28 cellular contexts compared by ENCODE assay signal in the genomic region with DNA sequence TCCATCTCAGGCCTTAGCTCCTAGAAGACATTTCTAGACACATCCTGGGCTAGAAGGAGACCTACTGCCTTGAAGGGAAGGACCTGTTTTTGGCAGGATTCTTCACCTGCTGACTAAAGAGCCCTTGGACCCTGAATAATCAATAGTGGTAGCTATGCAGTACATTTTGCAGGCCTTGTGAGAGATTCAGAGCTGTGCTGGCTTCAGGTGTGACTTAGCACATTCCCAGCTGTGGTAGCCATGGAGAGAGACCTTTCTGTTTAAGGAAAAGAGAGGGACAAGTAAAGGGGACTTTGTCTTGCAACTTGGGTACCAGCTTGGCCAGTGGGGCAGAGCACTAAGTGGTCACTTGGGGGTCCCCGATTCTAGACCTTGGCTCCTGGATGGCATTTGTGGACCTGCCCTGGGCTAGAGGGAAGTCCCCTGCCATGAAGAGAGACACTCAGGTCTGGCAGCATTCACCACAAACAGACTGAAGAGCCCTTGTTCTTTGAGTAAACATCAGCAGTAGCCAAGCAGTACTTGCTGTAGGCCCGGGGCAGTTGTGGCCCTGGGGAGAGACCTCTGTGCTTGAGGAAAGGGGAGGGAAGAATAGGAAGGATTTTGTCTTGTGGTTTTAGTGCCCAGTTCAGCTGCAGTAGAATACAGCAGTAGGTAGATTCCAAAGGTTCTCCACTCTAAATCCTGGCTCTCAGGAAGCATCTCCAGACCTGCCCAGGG. TPM values are rescaled to one million over a fixed set of nuclear protein-coding genes. Genes with fewer than 3 reads are reported as not detected.
"Had no signal": no experiment of that assay in that cellular context is flagged by ENCODE, and none has a peak within 500 bp of the region (broad histone marks: within the 10 kb centered on the region; RNA-seq: fewer than 3 reads in every experiment).

No MANE protein-coding gene starts in this region.

- H3K4me3 ChIP-seq: cardiac muscle cell, SK-N-MC had no signal

- H3K27me3 ChIP-seq: brain microvascular endothelial cell, cardiac muscle cell had no signal

- H3K36me3 ChIP-seq: brain microvascular endothelial cell, cardiac muscle cell had no signal

- DNase-seq: activated B cell treated with CpG ODN at 0.5 μM for 24 hours; activated CD8-positive, alpha-beta memory T cell treated with anti-CD3 and anti-CD28 coated beads, Interleukin-2, amount 50 U/mL, for 4 hours; activated CD8-positive, alpha-beta T cell treated with anti-CD3 and anti-CD28 coated beads for 36 hours; activated gamma-delta T cell treated with Interleukin-2 at 50 U/mL for 16 hours; activated naive CD4-positive, alpha-beta T cell treated with anti-CD3 and anti-CD28 coated beads, Interleukin-2, amount 10 ng/mL, durations not matched to agents 7 days and 5 days; activated naive CD8-positive, alpha-beta T cell treated with anti-CD3 and anti-CD28 coated beads for 36 hours; activated T-cell treated with anti-CD3 and anti-CD28 coated beads, Interleukin-2, amount 50 U/mL, for 72 hours; brain microvascular endothelial cell; KG1; NCI-H1048; NCI-H1417; NCI-H1930; NCI-H446; NCI-H526; NCI-H774; NK-92 treated with Interleukin-12 subunit alpha and Interleukin-12 subunit beta, amount 100 ng/mL, for 24 hours; OCI-M1; RPMI8226; T-cell; T-helper 2 cell; T1000 had no signal

- H3K27ac ChIP-seq: brain microvascular endothelial cell, cardiac muscle cell, SK-N-MC had no signal

- ATAC-seq: activated CD8-positive, alpha-beta T cell treated with anti-CD3 and anti-CD28 coated beads for 36 hours; activated T-cell treated with anti-CD3 and anti-CD28 coated beads, Interleukin-2, amount 50 U/mL, for 72 hours; Panc1; Right ventricle myocardium inferior; T-cell had no signal

RNA-seq across cellular contexts. Expression of gene CD1A, which starts 26.2 kb away (rescaled TPM):
- total RNA-seq: activated T-cell treated with anti-CD3 and anti-CD28 coated beads, Interleukin-2, amount 50 U/mL, for 72 hours; activated T-helper 2 cell treated with anti-CD3 and anti-CD28 coated beads, Interferon-gamma antibody, Interleukin-2, Interleukin-4, amounts not matched to agents 10 μg/mL and 5 μg/mL and 100 μg/mL, durations not matched to agents 14 hours and 24 hours and 36 hours; cardiac muscle cell; LHCN-M2; M059J; Right ventricle myocardium inferior had no signal

RNA-seq across cellular contexts. Expression of gene CD1D, which starts 47.4 kb away (rescaled TPM):
- total RNA-seq: activated CD8-positive, alpha-beta T cell treated with anti-CD3 and anti-CD28 coated beads for 36 hours; activated naive CD8-positive, alpha-beta T cell treated with anti-CD3 and anti-CD28 coated beads for 36 hours; activated T-cell treated with anti-CD3 and anti-CD28 coated beads, Interleukin-2, amount 50 U/mL, for 72 hours; activated T-helper 2 cell treated with anti-CD3 and anti-CD28 coated beads, Interferon-gamma antibody, Interleukin-2, Interleukin-4, amounts not matched to agents 10 μg/mL and 5 μg/mL and 100 μg/mL, durations not matched to agents 14 hours and 24 hours and 36 hours had no signal
